In the genomic region with DNA sequence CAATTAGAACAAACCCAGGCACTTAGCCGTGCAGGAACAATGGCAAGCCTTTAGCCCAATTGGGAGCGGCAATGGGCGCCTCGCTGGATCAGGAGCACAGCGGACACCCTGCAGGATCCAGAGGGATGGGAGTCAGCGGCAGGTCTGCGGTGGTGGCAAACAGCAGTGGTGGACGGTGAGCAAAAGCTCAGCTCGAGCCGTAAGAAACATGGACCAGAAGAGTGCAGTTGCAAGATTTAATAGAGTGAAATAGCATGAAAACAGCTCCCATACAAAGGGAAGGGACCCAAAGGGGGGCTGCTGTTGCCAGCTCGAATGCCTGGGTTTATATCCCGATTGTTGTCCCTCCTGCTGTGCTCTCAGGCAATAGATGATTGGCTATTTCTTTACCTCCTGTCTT, we compare ENCODE assay signal across 16 cellular contexts. TPM values are rescaled to one million over a fixed set of nuclear protein-coding genes. Genes with fewer than 3 reads are reported as not detected.
"Had no signal": no experiment of that assay in that cellular context is flagged by ENCODE, and none has a peak within 500 bp of the region (broad histone marks: within the 10 kb centered on the region; RNA-seq: fewer than 3 reads in every experiment).

ERVW-1 (minus strand) TSS at position 302 of the 400 bp plus-strand sequence. CDS start 7,565 bp downstream, outside the sequence.

RNA-seq across cellular contexts. Expression of gene ERVW-1, which starts in this region (rescaled TPM):
- total RNA-seq: natural killer cell, occipital lobe, osteoblast, pancreas, posterior vena cava, pulmonary artery endothelial cell, right atrium auricular region, spleen, thoracic aorta, thyroid gland, tibial nerve, ureter, vagina had no signal
- polyA plus RNA-seq: naive thymus-derived CD4-positive, alpha-beta T cell; neural cell; pancreas; smooth muscle cell; spleen had no signal
